In genomic region chr1:205122489-205122882, GRCh38 we compare ENCODE assay signal across 8 cellular contexts. TPM values are rescaled to one million over a fixed set of nuclear protein-coding genes. Genes with fewer than 3 reads are reported as not detected.
DNase-seq lines count a peak whose midpoint lies in the region; ATAC-seq lines count a peak whose summit lies in the region.

No MANE protein-coding gene starts in this region.

- peaks cover 18 to 24% of the 10 kb centered on the region in 2 donors for H3K4me1 ChIP-seq in naive thymus-derived CD4-positive, alpha-beta T cell (ENCODE audit: control insufficient read depth in 2 of 2, insufficient read depth in 2 of 2, low read length in 2 of 2)

- CTCF ChIA-PET in naive thymus-derived CD4-positive, alpha-beta T cell (lab: Charles Lee) = interaction anchor here (0.7 to 3.5 kb wide), 8 partner anchors 14 to 510 kb away, joined by 3 to 28 read pairs (median 4); no protein-coding TSS in a partner anchor

- ATAC-seq in GM19328 (IDR thresholded peaks at IDR 0.05; ENCODE audit: unreplicated experiment) (peak; percentile 6), HG03095 (IDR thresholded peaks at IDR 0.05; ENCODE audit: unreplicated experiment) (no peak), HG02642 (IDR thresholded peaks at IDR 0.05; ENCODE audit: poor library complexity, unreplicated experiment) (no peak)
- no peak for ATAC-seq in naive thymus-derived CD4-positive, alpha-beta T cell

- intact Hi-C loops in dendritic cell treated with granulocyte-macrophage colony-stimulating factor and Interleukin-4, amounts not matched to agents 40 ng/mL and 50 ng/mL, for 4 days (cut with micrococcal nuclease) = loop anchor here (1.0 to 5.0 kb wide), 3 partner anchors 19 to 135 kb away; partner anchors contain the start of gene DSTYK
- intact Hi-C loops in naive thymus-derived CD4-positive, alpha-beta T cell (cut with micrococcal nuclease) = loop anchor here (1.0 to 10.0 kb wide), 15 partner anchors 19 to 1327 kb away; partner anchors contain the start of genes DSTYK (in 2 of the 2), ELK4 (in 1 of the 2), MDM4 (in 1 of the 2) and NUAK2 (in 1 of the 2)

- peak overlapping the region; percentile 89 for H3K4me3 ChIP-seq in naive thymus-derived CD4-positive, alpha-beta T cell (ENCODE audit: low read length)

- peaks cover 37% of the 10 kb centered on the region for H3K36me3 Mint-ChIP-seq in dendritic cell treated with granulocyte-macrophage colony-stimulating factor and Interleukin-4, amounts not matched to agents 40 ng/mL and 50 ng/mL, for 4 days (ENCODE audit: low read depth)
- peaks cover 0 to 12% (median 5%) of the 10 kb centered on the region in 5 donors for H3K36me3 Mint-ChIP-seq in naive thymus-derived CD4-positive, alpha-beta T cell

- no peaks in the 10 kb centered on the region for H3K9me3 ChIP-seq in naive thymus-derived CD4-positive, alpha-beta T cell (ENCODE audit: control insufficient read depth in 2 of 3, low read length in 3 of 3)

- POLR2A ChIA-PET in naive thymus-derived CD4-positive, alpha-beta T cell (lab: Charles Lee) = interaction anchor here (0.8 to 2.4 kb wide), 8 partner anchors 13 to 89 kb away, joined by 3 to 11 read pairs (median 6); partner anchors contain the start of gene DSTYK

- peaks cover 0 to 5% (median 0%) of the 10 kb centered on the region in 3 experiments for H3K36me3 ChIP-seq in naive thymus-derived CD4-positive, alpha-beta T cell (ENCODE audit: control insufficient read depth in 2 of 3, insufficient read depth in 3 of 3, low read length in 3 of 3)

- peaks cover 37% of the 10 kb centered on the region for H3K4me1 Mint-ChIP-seq in dendritic cell treated with granulocyte-macrophage colony-stimulating factor and Interleukin-4, amounts not matched to agents 40 ng/mL and 50 ng/mL, for 4 days (ENCODE audit: low read depth)
- peaks cover 28 to 56% (median 50%) of the 10 kb centered on the region in 7 donors for H3K4me1 Mint-ChIP-seq in naive thymus-derived CD4-positive, alpha-beta T cell

- peak overlapping the region; percentile 86 for H3K27ac ChIP-seq in naive thymus-derived CD4-positive, alpha-beta T cell (ENCODE audit: low read depth, low read length)

- DNase-seq in KG1 (lab: John Stamatoyannopoulos, UW) = peak; percentile 90
- no peak for DNase-seq in naive thymus-derived CD4-positive, alpha-beta T cell
- DNase-seq in stimulated activated CD4-positive, alpha-beta T cell treated with anti-CD3 and anti-CD28 coated beads, Interleukin-1b, Interleukin-23, amount 100 ng/mL, for 48 hours = no peak
- DNase-seq in activated CD8-positive, alpha-beta memory T cell treated with anti-CD3 and anti-CD28 coated beads for 24 hours = no peak

- H3K9me3 Mint-ChIP-seq in dendritic cell treated with granulocyte-macrophage colony-stimulating factor and Interleukin-4, amounts not matched to agents 40 ng/mL and 50 ng/mL, for 4 days = no peaks in the 10 kb centered on the region
- H3K9me3 Mint-ChIP-seq in naive thymus-derived CD4-positive, alpha-beta T cell = peaks cover 0 to 2% (median 0%) of the 10 kb centered on the region in 11 donors

- H3K27me3 ChIP-seq in naive thymus-derived CD4-positive, alpha-beta T cell (ENCODE audit: control insufficient read depth in 2 of 2, insufficient read depth in 2 of 2, low read length in 2 of 2) = no peaks in the 10 kb centered on the region

- H3K4me3 Mint-ChIP-seq in dendritic cell treated with granulocyte-macrophage colony-stimulating factor and Interleukin-4, amounts not matched to agents 40 ng/mL and 50 ng/mL, for 4 days = peak overlapping the region; percentile 99
- H3K4me3 Mint-ChIP-seq in naive thymus-derived CD4-positive, alpha-beta T cell = peak overlapping the region; percentile 89 to 99 (median 96)

- H3K27ac Mint-ChIP-seq in dendritic cell treated with granulocyte-macrophage colony-stimulating factor and Interleukin-4, amounts not matched to agents 40 ng/mL and 50 ng/mL, for 4 days = peak overlapping the region; percentile 92
- H3K27ac Mint-ChIP-seq in naive thymus-derived CD4-positive, alpha-beta T cell = peak overlapping the region; percentile 98 to 100 (median 99)

- no peaks in the 10 kb centered on the region for H3K27me3 Mint-ChIP-seq in dendritic cell treated with granulocyte-macrophage colony-stimulating factor and Interleukin-4, amounts not matched to agents 40 ng/mL and 50 ng/mL, for 4 days
- no peaks in the 10 kb centered on the region for H3K27me3 Mint-ChIP-seq in naive thymus-derived CD4-positive, alpha-beta T cell

RNA-seq across cellular contexts. Expression of gene RBBP5, which starts 0.7 kb away (rescaled TPM):
- total RNA-seq in naive thymus-derived CD4-positive, alpha-beta T cell = 10 to 100 TPM; 11.0 to 31.5 (median 21.0) TPM
- 10 to 100 TPM; 21.1 to 24.0 TPM for polyA plus RNA-seq in naive thymus-derived CD4-positive, alpha-beta T cell

RNA-seq across cellular contexts. Expression of gene TMEM81, which starts 38.2 kb away (rescaled TPM):
- total RNA-seq in naive thymus-derived CD4-positive, alpha-beta T cell = 1 to 10 TPM; 2.3 to 8.9 (median 3.7) TPM
- polyA plus RNA-seq in naive thymus-derived CD4-positive, alpha-beta T cell = under 1 TPM; 0.79 to 0.83 TPM
